Comparison of ENCODE assay signal across 8 cellular contexts in genomic region chr6:170344631-170345576, GRCh38. TPM values are rescaled to one million over a fixed set of nuclear protein-coding genes. Genes with fewer than 3 reads are reported as not detected.
DNase-seq lines count a peak whose midpoint lies in the region; ATAC-seq and TF ChIP-seq lines count a peak whose summit lies in the region.
"Had no signal": no experiment of that assay in that cellular context is flagged by ENCODE, and none has a peak within 500 bp of the region (broad histone marks: within the 10 kb centered on the region; RNA-seq: fewer than 3 reads in every experiment).

No MANE protein-coding gene starts in this region.

- H3K27ac ChIP-seq in HUES48 (ENCODE audit: low read depth, low read length) (peak overlapping the region; percentile 67), right lobe of liver (peak overlapping the region in 1 of 3 donors; percentile 71)
- H3K27ac ChIP-seq: VCaP had no signal

- H3K4me1 ChIP-seq in HUES48 (ENCODE audit: control insufficient read depth, insufficient read depth, low read length), result peaks cover 3% of the 10 kb centered on the region; the same call in 1 of the 2 replicates
- peaks cover 0 to 6% (median 1%) of the 10 kb centered on the region in 4 donors for H3K4me1 ChIP-seq in right lobe of liver

- no peak overlapping the region for H3K4me3 ChIP-seq in HUES48 (ENCODE audit: low read depth, low read length)
- no peak overlapping the region for H3K4me3 ChIP-seq in right lobe of liver

- ATAC-seq in GM19351 (IDR thresholded peaks at IDR 0.05; ENCODE audit: unreplicated experiment) (peak; percentile 35), right lobe of liver (peak; percentile 87 to 93 (median 90)), GM19467 (IDR thresholded peaks at IDR 0.05; ENCODE audit: unreplicated experiment) (no peak)

- CTCF ChIA-PET in GM10248 (lab: Yijun Ruan, JAX), result interaction anchor here (1.8 kb wide), 1 partner anchor 41 kb away, joined by 3 read pairs; no protein-coding TSS in a partner anchor

- H3K36me3 ChIP-seq in HUES48 (ENCODE audit: control insufficient read depth, insufficient read depth, low read length) (peaks cover 9% of the 10 kb centered on the region), right lobe of liver (peaks cover 0 to 16% (median 7%) of the 10 kb centered on the region in 4 donors)

- H3K9ac ChIP-seq in HUES48 (ENCODE audit: low read depth, low read length), result no peak overlapping the region

- intact Hi-C loops in right lobe of liver (cut with DNase I), result no loop called here

- H3K9me3 ChIP-seq in HUES48 (ENCODE audit: control insufficient read depth, insufficient read depth, low read length) (no peaks in the 10 kb centered on the region), right lobe of liver (no peaks in the 10 kb centered on the region)

- 65% methylated on average over 10 of the region's 10 CpGs for WGBS in right lobe of liver (ENCODE audit: insufficient coverage, low coverage, low lambda C conversion rate, missing lambda C conversion rate)

- H3K27me3 ChIP-seq in HUES48 (ENCODE audit: control insufficient read depth, insufficient read depth, low read length), result no peaks in the 10 kb centered on the region
- H3K27me3 ChIP-seq in right lobe of liver, result no peaks in the 10 kb centered on the region

- POLR2A ChIA-PET in GM10248 (lab: Yijun Ruan, JAX), result no interaction called here

- TF ChIP-seq POLR2A in right lobe of liver (IDR thresholded peaks at IDR 0.05), result no peak

- TF ChIP-seq CTCF in right lobe of liver (IDR thresholded peaks at IDR 0.05), result no peak
- no peak for TF ChIP-seq CTCF in GM10248 (IDR thresholded peaks at IDR 0.05; ENCODE audit: control extremely low read depth, extremely low read depth, low read depth, missing control alignments)

- DNase-seq in astrocyte of the hippocampus (ENCODE audit: low read depth, low spot score), result peak; percentile 90
- peak in 1 of 3 donors; percentile 57 for DNase-seq in right lobe of liver
- no peak for DNase-seq in GM10248 (ENCODE audit: extremely low spot score)
- no peak for DNase-seq in HT-29 (ENCODE audit: low spot score)

RNA-seq across cellular contexts. Expression of gene FAM120B, which starts 38.3 kb away (rescaled TPM):
- total RNA-seq in right lobe of liver, result 10 to 100 TPM in 5 of 6 experiments, 1 to 10 TPM in 1; 9.5 to 15.7 (median 13.1) TPM
- total RNA-seq in HT-29 (2014; rRNA removed; shearing (Covaris generic)), result 6.9 and 7.4 TPM in 2 replicates

RNA-seq across cellular contexts. Expression of gene DLL1, which starts 54.0 kb away (rescaled TPM):
- total RNA-seq in right lobe of liver, result 1 to 10 TPM; 2.0 to 9.6 (median 3.4) TPM
- 2.2 and 2.6 TPM in 2 replicates for total RNA-seq in HT-29 (2014; rRNA removed; shearing (Covaris generic))
